In genomic region chr19:30361107-30361447, GRCh38 we compare ENCODE assay signal across 15 cellular contexts.
DNase-seq lines count a peak whose midpoint lies in the region; ATAC-seq and TF ChIP-seq lines count a peak whose summit lies in the region.
"Had no signal": no experiment of that assay in that cellular context is flagged by ENCODE, and none has a peak within 500 bp of the region (broad histone marks: within the 10 kb centered on the region; RNA-seq: fewer than 3 reads in every experiment).

No MANE protein-coding gene starts in this region.

- H3K4me1 Mint-ChIP-seq in nephron: peaks cover 12% of the 10 kb centered on the region
- no peaks in the 10 kb centered on the region for H3K4me1 Mint-ChIP-seq in activated naive CD4-positive, alpha-beta T cell treated with anti-CD3 and anti-CD28 coated beads, Interleukin-2, amount 10 ng/mL, durations not matched to agents 7 days and 5 days

- peak overlapping the region in 2 of 3 experiments; percentile 61 to 82 for H3K27ac Mint-ChIP-seq in nephron
- H3K27ac Mint-ChIP-seq in activated naive CD4-positive, alpha-beta T cell treated with anti-CD3 and anti-CD28 coated beads, Interleukin-2, amount 10 ng/mL, durations not matched to agents 7 days and 5 days: no peak overlapping the region
- H3K27ac Mint-ChIP-seq: CD4-positive, alpha-beta memory T cell had no signal

- peaks cover 0 to 3% (median 0%) of the 10 kb centered on the region in 11 experiments; a peak in 2 of 22 replicates for H4K20me1 ChIP-seq in BLaER1 treated with 17β-estradiol and CSF1 and Interleukin-3, amounts not matched to agents 10 nM and 100 nM

- no peak for TF ChIP-seq CTCF in nephron (IDR thresholded peaks at IDR 0.05; ENCODE audit: unreplicated experiment in 3 of 3)

- H3K27ac ChIP-seq in BLaER1 treated with 17β-estradiol and CSF1 and Interleukin-3, amounts not matched to agents 10 nM and 100 nM: no peak overlapping the region
- H3K27ac ChIP-seq in angular gyrus (ENCODE audit: low read depth, low read length) (peak overlapping the region; percentile 53), substantia nigra (ENCODE audit: low read depth, low read length, poor library complexity, severe bottlenecking) (peak overlapping the region; percentile 77)
- H3K27ac ChIP-seq: HL-60, PC-9 had no signal

- H3K4me3 Mint-ChIP-seq in nephron: no peak overlapping the region
- H3K4me3 Mint-ChIP-seq in activated naive CD4-positive, alpha-beta T cell treated with anti-CD3 and anti-CD28 coated beads, Interleukin-2, amount 10 ng/mL, durations not matched to agents 7 days and 5 days: no peak overlapping the region
- H3K4me3 Mint-ChIP-seq: CD4-positive, alpha-beta memory T cell had no signal

- H3K27me3 ChIP-seq in BLaER1 treated with 17β-estradiol and CSF1 and Interleukin-3, amounts not matched to agents 10 nM and 100 nM: peaks cover 18 to 28% (median 25%) of the 10 kb centered on the region in 11 experiments

- H3K9me3 Mint-ChIP-seq in nephron: no peaks in the 10 kb centered on the region
- no peaks in the 10 kb centered on the region for H3K9me3 Mint-ChIP-seq in activated naive CD4-positive, alpha-beta T cell treated with anti-CD3 and anti-CD28 coated beads, Interleukin-2, amount 10 ng/mL, durations not matched to agents 7 days and 5 days
- H3K9me3 Mint-ChIP-seq: CD4-positive, alpha-beta memory T cell had no signal

- H3K27me3 Mint-ChIP-seq in nephron (ENCODE audit: low read depth): peaks cover 4% of the 10 kb centered on the region
- H3K27me3 Mint-ChIP-seq in activated naive CD4-positive, alpha-beta T cell treated with anti-CD3 and anti-CD28 coated beads, Interleukin-2, amount 10 ng/mL, durations not matched to agents 7 days and 5 days: peaks cover 27% of the 10 kb centered on the region

- no peaks in the 10 kb centered on the region for H3K36me3 ChIP-seq in BLaER1 treated with 17β-estradiol and CSF1 and Interleukin-3, amounts not matched to agents 10 nM and 100 nM

- CTCF ChIA-PET in activated naive CD4-positive, alpha-beta T cell treated with anti-CD3 and anti-CD28 coated beads, Interleukin-2, amount 10 ng/mL, durations not matched to agents 7 days and 5 days (lab: Charles Lee): no interaction called here

- no peak overlapping the region for H3K4me3 ChIP-seq in BLaER1 treated with 17β-estradiol and CSF1 and Interleukin-3, amounts not matched to agents 10 nM and 100 nM
- H3K4me3 ChIP-seq: PC-9 had no signal

- DNase-seq in substantia nigra (lab: John Stamatoyannopoulos, UW): no peak
- DNase-seq in activated naive CD4-positive, alpha-beta T cell treated with anti-CD3 and anti-CD28 coated beads, Interleukin-2, amount 10 ng/mL, durations not matched to agents 7 days and 5 days: no peak
- DNase-seq in D341Med (ENCODE audit: low spot score): no peak
- DNase-seq: AML-193; CD4-positive, alpha-beta memory T cell; GOT3; NCI-H146; NCI-H226; NCI-H748 treated with DMSO at 0.1 percent for 48 hours; PC-9 had no signal

- ATAC-seq in GM21526 (IDR thresholded peaks at IDR 0.05; ENCODE audit: low FRiP score, unreplicated experiment): no peak

- no peaks in the 10 kb centered on the region for H3K9me3 ChIP-seq in BLaER1 treated with 17β-estradiol and CSF1 and Interleukin-3, amounts not matched to agents 10 nM and 100 nM (replicated peaks in 1 of 11)

- H3K4me1 ChIP-seq in BLaER1 treated with 17β-estradiol and CSF1 and Interleukin-3, amounts not matched to agents 10 nM and 100 nM: peaks cover 6 to 16% (median 11%) of the 10 kb centered on the region in 10 experiments; a peak in 16 of 20 replicates

- H3K36me3 Mint-ChIP-seq in nephron (ENCODE audit: low read depth): no peaks in the 10 kb centered on the region
- no peaks in the 10 kb centered on the region for H3K36me3 Mint-ChIP-seq in activated naive CD4-positive, alpha-beta T cell treated with anti-CD3 and anti-CD28 coated beads, Interleukin-2, amount 10 ng/mL, durations not matched to agents 7 days and 5 days
- H3K36me3 Mint-ChIP-seq: CD4-positive, alpha-beta memory T cell had no signal

- H3K4me2 ChIP-seq in BLaER1 treated with 17β-estradiol and CSF1 and Interleukin-3, amounts not matched to agents 10 nM and 100 nM: peak overlapping the region in 10 of 11 experiments; percentile 8 to 62 (median 46); a peak in 15 of 22 replicates
- H3K4me2 ChIP-seq: PC-9 had no signal

- no peak overlapping the region for H3K9ac ChIP-seq in BLaER1 treated with 17β-estradiol and CSF1 and Interleukin-3, amounts not matched to agents 10 nM and 100 nM

Comparison
In these comparisons a context has a peak if more than half of its experiments do, and no peak if none do; other contexts are left out.
1. H3K27ac ChIP-seq: peak in angular gyrus (single experiment) and substantia nigra (single experiment); none in BLaER1 treated with 17β-estradiol and CSF1 and Interleukin-3, amounts not matched to agents 10 nM and 100 nM (0 of 11).